In genomic region chr7:101564778-101565211, GRCh38 we compare ENCODE assay signal across 15 cellular contexts.
DNase-seq lines count a peak whose midpoint lies in the region; ATAC-seq and TF ChIP-seq lines count a peak whose summit lies in the region.
"Had no signal": no experiment of that assay in that cellular context is flagged by ENCODE, and none has a peak within 500 bp of the region (broad histone marks: within the 10 kb centered on the region; RNA-seq: fewer than 3 reads in every experiment).

No MANE protein-coding gene starts in this region.

- no peaks in the 10 kb centered on the region for H3K36me3 ChIP-seq in lower lobe of right lung
- H3K36me3 ChIP-seq: left ventricle myocardium inferior, ovary, tibial artery had no signal

- DNase-seq in D341Med (ENCODE audit: low spot score), result peak; percentile 31
- DNase-seq in NAMALWA (ENCODE audit: low spot score), result peak; percentile 54
- peak; percentile 88 for DNase-seq in WTC11 (ENCODE audit: low spot score)
- DNase-seq in lower lobe of right lung, result no peak
- DNase-seq in NCI-H2107 treated with DMSO at 0.1 percent for 48 hours (lab: John Stamatoyannopoulos, UW; ENCODE audit: unreplicated experiment), result no peak
- no peak for DNase-seq in activated CD8-positive, alpha-beta T cell treated with anti-CD3 and anti-CD28 coated beads for 36 hours
- no peak for DNase-seq in T-helper 9 cell
- DNase-seq: DMS79 treated with DMSO at 0.1 percent for 48 hours, GOT3, left ventricle myocardium inferior, NCI-H1694 treated with DMSO at 0.1 percent for 48 hours, ovary had no signal

- no peaks in the 10 kb centered on the region for H3K27me3 ChIP-seq in lower lobe of right lung (ENCODE audit: low read depth)
- H3K27me3 ChIP-seq: ovary had no signal

- H3K4me1 ChIP-seq in lower lobe of right lung, result no peaks in the 10 kb centered on the region
- H3K4me1 ChIP-seq: tibial artery had no signal

- peaks cover 14% of the 10 kb centered on the region for H3K9me3 Mint-ChIP-seq in WTC11
- peaks cover 2% of the 10 kb centered on the region for H3K9me3 Mint-ChIP-seq in activated CD8-positive, alpha-beta T cell treated with anti-CD3 and anti-CD28 coated beads for 36 hours
- H3K9me3 Mint-ChIP-seq: T-helper 1 cell treated with Interleukin-12 subunit alpha and Interleukin-12 subunit beta and Interleukin-4 antibody, amounts not matched to agents 30 μg/mL and 1 μg/mL, for 36 hours had no signal

- CTCF ChIA-PET in WTC11 (lab: Charles Lee), result no interaction called here
- CTCF ChIA-PET in activated CD8-positive, alpha-beta T cell treated with anti-CD3 and anti-CD28 coated beads for 36 hours (lab: Charles Lee), result no interaction called here

- peak overlapping the region; percentile 86 for H3K27ac Mint-ChIP-seq in WTC11
- no peak overlapping the region for H3K27ac Mint-ChIP-seq in activated CD8-positive, alpha-beta T cell treated with anti-CD3 and anti-CD28 coated beads for 36 hours
- H3K27ac Mint-ChIP-seq: T-helper 1 cell treated with Interleukin-12 subunit alpha and Interleukin-12 subunit beta and Interleukin-4 antibody, amounts not matched to agents 30 μg/mL and 1 μg/mL, for 36 hours had no signal

- peaks cover 4% of the 10 kb centered on the region; the same call in 1 of the 2 replicates for H3K36me3 Mint-ChIP-seq in WTC11
- H3K36me3 Mint-ChIP-seq in activated CD8-positive, alpha-beta T cell treated with anti-CD3 and anti-CD28 coated beads for 36 hours (ENCODE audit: low read depth), result no peaks in the 10 kb centered on the region

- H3K4me3 ChIP-seq in lower lobe of right lung, result no peak overlapping the region
- H3K4me3 ChIP-seq: left ventricle myocardium inferior, ovary, tibial artery had no signal

- H3K4me3 Mint-ChIP-seq in WTC11, result no peak overlapping the region
- H3K4me3 Mint-ChIP-seq in activated CD8-positive, alpha-beta T cell treated with anti-CD3 and anti-CD28 coated beads for 36 hours, result no peak overlapping the region
- H3K4me3 Mint-ChIP-seq: T-helper 1 cell treated with Interleukin-12 subunit alpha and Interleukin-12 subunit beta and Interleukin-4 antibody, amounts not matched to agents 30 μg/mL and 1 μg/mL, for 36 hours had no signal

- intact Hi-C loops in lower lobe of right lung (cut with DNase I), result no loop called here
- intact Hi-C loops in activated CD8-positive, alpha-beta T cell treated with anti-CD3 and anti-CD28 coated beads for 36 hours (cut with micrococcal nuclease), result no loop called here

- TF ChIP-seq CTCF in WTC11 (IDR thresholded peaks at IDR 0.05), result no peak
- TF ChIP-seq CTCF in lower lobe of right lung (IDR thresholded peaks at IDR 0.05), result no peak
- TF ChIP-seq CTCF in activated CD8-positive, alpha-beta T cell treated with anti-CD3 and anti-CD28 coated beads for 36 hours (IDR thresholded peaks at IDR 0.05), result no peak

- peak; percentile 87 for ATAC-seq in WTC11
- ATAC-seq in lower lobe of right lung, result peak; percentile 15 to 35
- ATAC-seq in activated CD8-positive, alpha-beta T cell treated with anti-CD3 and anti-CD28 coated beads for 36 hours, result no peak
- no peak for ATAC-seq in HG02588 (IDR thresholded peaks at IDR 0.05; ENCODE audit: unreplicated experiment)

- peaks cover 38% of the 10 kb centered on the region for H3K4me1 Mint-ChIP-seq in WTC11
- no peaks in the 10 kb centered on the region for H3K4me1 Mint-ChIP-seq in activated CD8-positive, alpha-beta T cell treated with anti-CD3 and anti-CD28 coated beads for 36 hours (ENCODE audit: low read depth)

- H3K9me3 ChIP-seq in lower lobe of right lung, result no peaks in the 10 kb centered on the region
- H3K9me3 ChIP-seq: ovary, tibial artery had no signal

- POLR2A ChIA-PET in WTC11 (lab: Charles Lee), result no interaction called here
- POLR2A ChIA-PET in activated CD8-positive, alpha-beta T cell treated with anti-CD3 and anti-CD28 coated beads for 36 hours (lab: Charles Lee), result no interaction called here

- H3K27ac ChIP-seq in lower lobe of right lung, result no peak overlapping the region
- H3K27ac ChIP-seq: left ventricle myocardium inferior, ovary, tibial artery had no signal

- H3K27me3 Mint-ChIP-seq in WTC11 (ENCODE audit: low read depth), result peaks cover 2% of the 10 kb centered on the region
- H3K27me3 Mint-ChIP-seq in activated CD8-positive, alpha-beta T cell treated with anti-CD3 and anti-CD28 coated beads for 36 hours, result no peaks in the 10 kb centered on the region

TF ChIP-seq in WTC11, 78 proteins besides CTCF, POLR2A, EP300 and RAD21:
- peak; percentile 39; the same call in 1 of the 2 replicates for TF ChIP-seq TEAD1 (CRISPR knock-in tag; IDR thresholded peaks at IDR 0.05)
- TF ChIP-seq ZNF232 (CRISPR knock-in tag; IDR thresholded peaks at IDR 0.05), result no peak
- TF ChIP-seq SP1 (CRISPR knock-in tag; conservative IDR thresholded peaks at IDR 0.05), result peak; percentile 10; the same call in 1 of the 2 replicates
- no peak for TF ChIP-seq STAT6 (CRISPR knock-in tag; conservative IDR thresholded peaks at IDR 0.05; ENCODE audit: low read depth)
- no peak for TF ChIP-seq NR1H2 (CRISPR knock-in tag; IDR thresholded peaks at IDR 0.05)
- TF ChIP-seq MLX (CRISPR knock-in tag; IDR thresholded peaks at IDR 0.05), result no peak

Comparison
In these comparisons a context has a peak if more than half of its experiments do, and no peak if none do; other contexts are left out.
1. DNase-seq: peak in D341Med (single experiment), NAMALWA (single experiment) and WTC11 (single experiment); none in lower lobe of right lung (single experiment), NCI-H2107 treated with DMSO at 0.1 percent for 48 hours (single experiment), activated CD8-positive, alpha-beta T cell treated with anti-CD3 and anti-CD28 coated beads for 36 hours (single experiment) and T-helper 9 cell (single experiment).
2. ATAC-seq: peak in WTC11 (single experiment) and lower lobe of right lung (2 of 2); none in activated CD8-positive, alpha-beta T cell treated with anti-CD3 and anti-CD28 coated beads for 36 hours (single experiment) and HG02588 (single experiment).